ENCODE assay signal across 1 cellular context in the genomic region with DNA sequence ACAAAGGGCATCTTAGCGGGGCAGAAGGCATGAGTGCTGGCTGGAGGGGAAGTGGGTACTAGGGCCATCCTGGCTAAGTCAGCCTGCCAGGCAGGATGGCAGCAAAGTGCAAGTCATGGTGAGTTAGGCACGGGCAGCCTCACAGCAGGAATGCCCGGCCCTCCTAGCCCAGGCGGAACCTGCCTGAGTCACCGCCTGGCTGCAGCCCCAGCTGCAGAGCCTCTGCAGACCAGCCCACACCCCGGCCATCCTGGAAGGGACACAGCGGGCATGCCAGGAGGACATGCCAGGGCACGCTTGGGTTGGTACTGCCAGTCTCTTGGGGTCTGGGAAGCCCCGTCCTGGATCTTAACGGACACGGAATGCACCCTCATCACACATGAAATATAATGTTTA.
TF ChIP-seq lines count a peak whose summit lies in the region.

No MANE protein-coding gene starts in this region.

TF ChIP-seq in GM12891, 5 proteins besides CTCF, POLR2A, EP300 and RAD21:
- TF ChIP-seq SPI1 (IDR thresholded peaks at IDR 0.05; ENCODE audit: low read depth, low read length) (no peak), POU2F2 (IDR thresholded peaks at IDR 0.05; ENCODE audit: low read depth, low read length) (no peak), POLR2AphosphoS5 (IDR thresholded peaks at IDR 0.05; ENCODE audit: low read depth, low read length) (no peak), PAX5 (IDR thresholded peaks at IDR 0.05; ENCODE audit: insufficient read depth, low read length, severe bottlenecking) (no peak), TAF1 (IDR thresholded peaks at IDR 0.05; ENCODE audit: low read depth, low read length) (no peak)
